In the genomic region with DNA sequence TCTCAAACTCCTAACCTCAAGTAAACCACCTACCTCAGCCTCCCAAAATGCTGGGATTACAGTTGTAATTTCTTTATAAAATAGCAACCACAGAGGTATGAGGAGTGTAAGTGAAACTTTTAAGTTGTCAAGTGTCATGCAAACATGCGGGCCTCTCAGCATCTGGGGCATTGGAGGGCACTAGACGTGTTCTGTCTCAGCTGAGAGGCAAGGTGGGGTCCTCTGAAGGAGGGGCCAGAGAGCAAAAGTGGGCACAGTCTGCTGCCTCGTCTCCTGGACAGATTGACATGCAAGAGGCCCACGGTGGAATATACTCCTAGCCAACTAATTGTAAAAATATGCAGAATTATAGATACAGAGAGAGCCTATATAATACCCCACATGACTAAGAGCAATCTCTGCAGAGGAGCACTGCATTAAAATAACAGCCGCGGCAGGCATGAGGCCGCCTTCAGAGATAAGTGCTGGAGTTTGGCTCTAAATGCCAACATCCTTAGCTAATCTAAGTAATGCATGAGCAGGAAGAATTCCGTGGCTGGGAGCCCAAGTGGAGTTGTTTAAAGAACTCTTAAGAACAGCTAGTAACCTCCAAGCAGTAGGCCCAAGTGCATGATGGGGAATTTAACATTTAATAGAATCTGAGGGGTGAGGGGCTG, we compare ENCODE assay signal across 9 cellular contexts.
DNase-seq lines count a peak whose midpoint lies in the region; ATAC-seq and TF ChIP-seq lines count a peak whose summit lies in the region.
"Had no signal": no experiment of that assay in that cellular context is flagged by ENCODE, and none has a peak within 500 bp of the region (broad histone marks: within the 10 kb centered on the region; RNA-seq: fewer than 3 reads in every experiment).

No MANE protein-coding gene starts in this region.

- no peaks in the 10 kb centered on the region for H3K27me3 ChIP-seq in Panc1 (ENCODE audit: control insufficient read depth, insufficient read depth, low read length)

- in situ Hi-C loops in Panc1 (cut with HindIII; ENCODE audit: low pct_unique_long_range_greater_than_20kb, low sequenced_read_pairs), result no loop called here

- POLR2A ChIA-PET in Panc1 (lab: Charles Lee), result no interaction called here
- POLR2A ChIA-PET in OCI-LY7 (lab: Charles Lee), result no interaction called here

- BruUV-seq in Panc1 (replicated peaks; lab: Mats Ljungman, UMichigan), result no TSS peak
- BruUV-seq in OCI-LY7 (replicated peaks; lab: Mats Ljungman, UMichigan), result no TSS peak

- H3K79me2 ChIP-seq in OCI-LY7 (ENCODE audit: insufficient read depth, low read depth, low read length), result no peaks in the 10 kb centered on the region

- no peaks in the 10 kb centered on the region for H4K20me1 ChIP-seq in OCI-LY7 (ENCODE audit: insufficient read depth, low read length)

- peak overlapping the region; percentile 75 for H3K27ac ChIP-seq in Panc1 (ENCODE audit: low read length)
- no peak overlapping the region for H3K27ac ChIP-seq in OCI-LY7 (ENCODE audit: low read depth, low read length, poor library complexity, severe bottlenecking)

- H3K9me3 ChIP-seq in Panc1 (ENCODE audit: control insufficient read depth, insufficient read depth, low read depth, low read length), result no peaks in the 10 kb centered on the region
- no peaks in the 10 kb centered on the region for H3K9me3 ChIP-seq in OCI-LY7 (ENCODE audit: low read length)

- DNase-seq in AG08396 (ENCODE audit: low spot score) (peak; percentile 65), Panc1 (ENCODE audit: low read depth, low spot score) (no peak), fibroblast of the aortic adventitia (ENCODE audit: low read depth) (peak; percentile 98), omental fat pad (ENCODE audit: low spot score) (no peak), GM19238 (ENCODE audit: insufficient read length, low spot score) (no peak), OCI-LY7 (ENCODE audit: low spot score) (no peak)
- DNase-seq in effector CD8-positive, alpha-beta T cell (lab: John Stamatoyannopoulos, UW), result no peak
- DNase-seq: activated CD8-positive, alpha-beta T cell treated with anti-CD3 and anti-CD28 coated beads, Interleukin-2, amount 10 ng/mL, durations not matched to agents 7 days and 5 days had no signal

- intact Hi-C loops in Panc1 (cut with micrococcal nuclease; ENCODE audit: unreplicated experiment) (loop anchor here (10.0 kb wide), 1 partner anchor 1667 kb away; no protein-coding TSS in a partner anchor), OCI-LY7 (cut with micrococcal nuclease; ENCODE audit: unreplicated experiment) (no loop called here)

- CTCF ChIA-PET in Panc1 (lab: Charles Lee) (interaction anchor here (0.6 kb wide), 1 partner anchor 225 kb away, joined by 4 read pairs; no protein-coding TSS in a partner anchor), OCI-LY7 (lab: Charles Lee; ENCODE audit: unreplicated experiment) (no interaction called here)

- H3K4me3 ChIP-seq in Panc1 (ENCODE audit: low read depth in 2 of 2, low read length in 2 of 2) (no peak overlapping the region), fibroblast of the aortic adventitia (ENCODE audit: low read depth, low read length) (no peak overlapping the region), OCI-LY7 (ENCODE audit: low read depth, low read length, poor library complexity, severe bottlenecking) (no peak overlapping the region)

- TF ChIP-seq CTCF in Panc1 (IDR thresholded peaks at IDR 0.05), result no peak
- TF ChIP-seq CTCF in fibroblast of the aortic adventitia (IDR thresholded peaks at IDR 0.05; ENCODE audit: insufficient read depth, low read length), result no peak
- no peak for TF ChIP-seq CTCF in omental fat pad (IDR thresholded peaks at IDR 0.05)
- TF ChIP-seq CTCF in OCI-LY7 (conservative IDR thresholded peaks at IDR 0.05; ENCODE audit: low read length), result no peak

- no peak overlapping the region for H3K4me2 ChIP-seq in OCI-LY7 (ENCODE audit: low read length)

- H3K4me1 ChIP-seq in Panc1 (ENCODE audit: control insufficient read depth, insufficient read depth, low read length) (peaks cover 29% of the 10 kb centered on the region), OCI-LY7 (ENCODE audit: insufficient read depth, low read length, poor library complexity, severe bottlenecking) (no peaks in the 10 kb centered on the region)

- H2AFZ ChIP-seq in OCI-LY7 (ENCODE audit: low read length), result no peak overlapping the region

- H3K9me2 ChIP-seq in OCI-LY7 (ENCODE audit: insufficient read depth, low read length), result no peaks in the 10 kb centered on the region

- H3K36me3 ChIP-seq in Panc1 (ENCODE audit: control insufficient read depth, insufficient read depth, low read length) (no peaks in the 10 kb centered on the region), OCI-LY7 (ENCODE audit: insufficient read depth, low read length) (no peaks in the 10 kb centered on the region)

- ATAC-seq in Panc1, result peak; percentile 94
- ATAC-seq in omental fat pad (ENCODE audit: low FRiP score), result peak; percentile 60
- ATAC-seq in GM18498 (IDR thresholded peaks at IDR 0.05; ENCODE audit: unreplicated experiment), result no peak
- ATAC-seq: activated CD8-positive, alpha-beta T cell treated with anti-CD3 and anti-CD28 coated beads, Interleukin-2, amount 10 ng/mL, durations not matched to agents 7 days and 5 days had no signal

Comparison
In these comparisons a context has a peak if more than half of its experiments do, and no peak if none do; other contexts are left out.
1. DNase-seq: peak in AG08396 (single experiment) and fibroblast of the aortic adventitia (single experiment); none in Panc1 (single experiment), omental fat pad (single experiment), GM19238 (single experiment), effector CD8-positive, alpha-beta T cell (single experiment) and OCI-LY7 (single experiment).